8 cellular contexts compared by ENCODE assay signal in genomic region chr4:140757220-140757607, GRCh38. TPM values are rescaled to one million over a fixed set of nuclear protein-coding genes. Genes with fewer than 3 reads are reported as not detected.
A peak's percentile ranks its signal among the peaks of the same experiment; 100 is the strongest.
DNase-seq lines count a peak whose midpoint lies in the region; TF ChIP-seq lines count a peak whose summit lies in the region.

No MANE protein-coding gene starts in this region.

- peaks cover 20% of the 10 kb centered on the region for H3K4me1 ChIP-seq in OCI-LY1 (ENCODE audit: insufficient read depth, low read length, severe bottlenecking)
- H3K4me1 ChIP-seq in Karpas-422 (ENCODE audit: low read length), result no peaks in the 10 kb centered on the region; the same call in 1 of the 2 replicates

- DNase-seq in AG20443 (ENCODE audit: low spot score) (peak; percentile 49), epithelial cell of esophagus (ENCODE audit: low read depth) (no peak), Karpas-422 (no peak), T-helper 9 cell (no peak), GM10248 (ENCODE audit: extremely low spot score) (no peak), occipital lobe (lab: John Stamatoyannopoulos, UW) (no peak)

- TF ChIP-seq CTCF in OCI-LY1 (IDR thresholded peaks at IDR 0.05; ENCODE audit: low read length) (no peak), epithelial cell of esophagus (IDR thresholded peaks at IDR 0.05; ENCODE audit: insufficient read depth, low read depth, low read length, missing control alignments) (no peak), neural cell (IDR thresholded peaks at IDR 0.05; ENCODE audit: poor library complexity, severe bottlenecking) (no peak), GM10248 (IDR thresholded peaks at IDR 0.05; ENCODE audit: control extremely low read depth, extremely low read depth, low read depth, missing control alignments) (no peak)

- no peak overlapping the region for H3K4me3 ChIP-seq in OCI-LY1 (ENCODE audit: low read depth, low read length, poor library complexity, severe bottlenecking)
- H3K4me3 ChIP-seq in epithelial cell of esophagus (ENCODE audit: low read length), result peak overlapping the region; percentile 70
- peak overlapping the region; percentile 100 for H3K4me3 ChIP-seq in neural cell (ENCODE audit: low read length)
- no peak overlapping the region for H3K4me3 ChIP-seq in Karpas-422 (ENCODE audit: low read length)

- peak overlapping the region; percentile 83 for H3K4me2 ChIP-seq in OCI-LY1 (ENCODE audit: low read length)
- peak overlapping the region; percentile 31 for H3K4me2 ChIP-seq in neural cell (ENCODE audit: low read length)
- no peak overlapping the region for H3K4me2 ChIP-seq in Karpas-422 (ENCODE audit: low read depth, low read length, poor library complexity, severe bottlenecking)

- no peak for TF ChIP-seq RAD21 in neural cell (conservative IDR thresholded peaks at IDR 0.05)

- H3K9me3 ChIP-seq in OCI-LY1 (ENCODE audit: low read length) (no peaks in the 10 kb centered on the region), neural cell (ENCODE audit: low read length) (no peaks in the 10 kb centered on the region), Karpas-422 (ENCODE audit: low read length) (no peaks in the 10 kb centered on the region)

- H3K9me2 ChIP-seq in OCI-LY1 (ENCODE audit: low read depth, low read length) (no peaks in the 10 kb centered on the region), neural cell (ENCODE audit: insufficient read depth, low read length) (no peaks in the 10 kb centered on the region), Karpas-422 (replicated peaks; ENCODE audit: insufficient read depth, low read length) (no peaks in the 10 kb centered on the region)

- no peak overlapping the region for H2AFZ ChIP-seq in OCI-LY1 (ENCODE audit: low read length)
- peak overlapping the region; percentile 83 for H2AFZ ChIP-seq in neural cell (ENCODE audit: low read depth, low read length)
- H2AFZ ChIP-seq in Karpas-422 (ENCODE audit: low read length), result no peak overlapping the region

- peaks cover 5% of the 10 kb centered on the region; the same call in 1 of the 2 replicates for H3F3A ChIP-seq in OCI-LY1 (ENCODE audit: insufficient read depth, low read length)
- no peaks in the 10 kb centered on the region for H3F3A ChIP-seq in neural cell (ENCODE audit: insufficient read depth, low read length, poor library complexity, severe bottlenecking)

- H3K27me3 ChIP-seq in OCI-LY1 (ENCODE audit: insufficient read depth, low read length) (no peaks in the 10 kb centered on the region), neural cell (ENCODE audit: insufficient read depth, low read depth, low read length) (no peaks in the 10 kb centered on the region), Karpas-422 (ENCODE audit: low read length) (no peaks in the 10 kb centered on the region)

- no peak overlapping the region for H3K27ac ChIP-seq in OCI-LY1 (ENCODE audit: low read depth, low read length, poor library complexity, severe bottlenecking)
- peak overlapping the region; percentile 95 for H3K27ac ChIP-seq in neural cell (ENCODE audit: low read length)
- H3K27ac ChIP-seq in Karpas-422 (ENCODE audit: low read length), result no peak overlapping the region

- POLR2A ChIA-PET in GM10248 (lab: Yijun Ruan, JAX), result no interaction called here

- H3K9ac ChIP-seq in OCI-LY1 (ENCODE audit: low read length) (no peak overlapping the region), neural cell (ENCODE audit: low read length) (peak overlapping the region; percentile 98), Karpas-422 (ENCODE audit: low read length) (no peak overlapping the region)

- H3K79me2 ChIP-seq in OCI-LY1 (ENCODE audit: insufficient read depth, low read length) (no peaks in the 10 kb centered on the region), neural cell (replicated peaks; ENCODE audit: insufficient read depth, low read length) (peaks cover 36% of the 10 kb centered on the region), Karpas-422 (ENCODE audit: low read length) (no peaks in the 10 kb centered on the region)

- CTCF ChIA-PET in GM10248 (lab: Yijun Ruan, JAX), result interaction anchor here (0.9 to 1.7 kb wide), 5 partner anchors 10 to 37 kb away, joined by 3 to 6 read pairs (median 3); no protein-coding TSS in a partner anchor

- H4K20me1 ChIP-seq in OCI-LY1 (ENCODE audit: insufficient read depth, low read length) (no peaks in the 10 kb centered on the region), neural cell (ENCODE audit: insufficient read depth) (no peaks in the 10 kb centered on the region), Karpas-422 (ENCODE audit: insufficient read depth, low read depth, low read length) (no peaks in the 10 kb centered on the region)

- no peaks in the 10 kb centered on the region for H3K36me3 ChIP-seq in OCI-LY1 (ENCODE audit: insufficient read depth, low read length)
- H3K36me3 ChIP-seq in neural cell (ENCODE audit: insufficient read depth, low read length), result no peaks in the 10 kb centered on the region
- no peaks in the 10 kb centered on the region for H3K36me3 ChIP-seq in Karpas-422 (ENCODE audit: insufficient read depth, low read length)

- TF ChIP-seq EP300 in neural cell (conservative IDR thresholded peaks at IDR 0.05; ENCODE audit: poor library complexity, severe bottlenecking), result no peak

TF ChIP-seq in neural cell, 6 proteins besides CTCF, POLR2A, EP300 and RAD21:
- TF ChIP-seq POLR2AphosphoS5 (IDR thresholded peaks at IDR 0.05), result no peak
- TF ChIP-seq REST (IDR thresholded peaks at IDR 0.05; ENCODE audit: borderline replicate concordance), result no peak
- no peak for TF ChIP-seq MXI1 (conservative IDR thresholded peaks at IDR 0.05; ENCODE audit: poor library complexity, severe bottlenecking)
- TF ChIP-seq EZH2 (IDR thresholded peaks at IDR 0.05; ENCODE audit: borderline replicate concordance, insufficient read depth, low read length, poor library complexity, severe bottlenecking), result no peak
- TF ChIP-seq SMC3 (conservative IDR thresholded peaks at IDR 0.05; ENCODE audit: poor library complexity), result no peak
- TF ChIP-seq TAF1 (IDR thresholded peaks at IDR 0.05; ENCODE audit: low read depth), result no peak
TF ChIP-seq in neural cell: peak in this region for 0.

RNA-seq across cellular contexts. Expression of gene TBC1D9, which starts 1.0 kb away (rescaled TPM):
- 42.8 and 46.8 TPM in 2 replicates for polyA plus RNA-seq in neural cell
- 98.4 and 111 TPM in 2 replicates for polyA minus RNA-seq in neural cell
- total RNA-seq in Karpas-422 (2014; rRNA removed; shearing (Covaris generic); ENCODE audit: low replicate concordance), result not detected in 2 replicates
- 54.0 TPM for total RNA-seq in occipital lobe

Comparison
In these comparisons a context has a peak if more than half of its experiments do, and no peak if none do; other contexts are left out.
1. H3K4me3 ChIP-seq: peak in epithelial cell of esophagus (single experiment) and neural cell (single experiment); none in OCI-LY1 (single experiment) and Karpas-422 (single experiment).
2. RNA of gene TBC1D9, which starts 1.0 kb away (total RNA-seq): 54.0 TPM in occipital lobe (single experiment); not detected in Karpas-422; every median in the first group is over 10 times any median in the second.